Comparison of ENCODE assay signal across 10 cellular contexts in genomic region chr2:113966832-113967231, GRCh38.
DNase-seq lines count a peak whose midpoint lies in the region; ATAC-seq and TF ChIP-seq lines count a peak whose summit lies in the region.
"Had no signal": no experiment of that assay in that cellular context is flagged by ENCODE, and none has a peak within 500 bp of the region (broad histone marks: within the 10 kb centered on the region; RNA-seq: fewer than 3 reads in every experiment).

No MANE protein-coding gene starts in this region.

- H3K36me3 ChIP-seq in gastroesophageal sphincter (peaks cover 0 to 16% of the 10 kb centered on the region in 2 donors), thyroid gland (no peaks in the 10 kb centered on the region), stomach (peaks cover 0 to 18% (median 0%) of the 10 kb centered on the region in 4 donors)

- H3K27ac ChIP-seq in gastroesophageal sphincter (no peak overlapping the region), thyroid gland (no peak overlapping the region), stomach (no peak overlapping the region)

- H3K4me1 ChIP-seq in gastroesophageal sphincter (no peaks in the 10 kb centered on the region), thyroid gland (peaks cover 0 to 7% of the 10 kb centered on the region in 2 donors), stomach (peaks cover 0 to 25% (median 12%) of the 10 kb centered on the region in 4 donors)

- H3K4me1 Mint-ChIP-seq in activated T-cell treated with anti-CD3 and anti-CD28 coated beads, Interleukin-2, amount 50 U/mL, for 72 hours (ENCODE audit: low read depth), result peaks cover 27% of the 10 kb centered on the region
- H3K4me1 Mint-ChIP-seq in IgD-negative memory B cell, result peaks cover 10 to 26% (median 13%) of the 10 kb centered on the region in 3 donors
- H3K4me1 Mint-ChIP-seq: WTC11 had no signal

- no peak for TF ChIP-seq CTCF in gastroesophageal sphincter (IDR thresholded peaks at IDR 0.05)
- no peak for TF ChIP-seq CTCF in thyroid gland (IDR thresholded peaks at IDR 0.05)
- no peak for TF ChIP-seq CTCF in stomach (IDR thresholded peaks at IDR 0.05)

- no peak for TF ChIP-seq POLR2A in gastroesophageal sphincter (IDR thresholded peaks at IDR 0.05)
- no peak for TF ChIP-seq POLR2A in thyroid gland (IDR thresholded peaks at IDR 0.05)
- TF ChIP-seq POLR2A in stomach (IDR thresholded peaks at IDR 0.05), result no peak

- H3K4me3 ChIP-seq in gastroesophageal sphincter (no peak overlapping the region), thyroid gland (replicated peaks in 1 of 3) (no peak overlapping the region), stomach (no peak overlapping the region)

- no peaks in the 10 kb centered on the region for H3K9me3 Mint-ChIP-seq in activated T-cell treated with anti-CD3 and anti-CD28 coated beads, Interleukin-2, amount 50 U/mL, for 72 hours
- H3K9me3 Mint-ChIP-seq in IgD-negative memory B cell, result no peaks in the 10 kb centered on the region
- H3K9me3 Mint-ChIP-seq: WTC11 had no signal

- intact Hi-C loops in thyroid gland (cut with DNase I) (no loop called here), stomach (cut with DNase I; ENCODE audit: low total_unique reads) (no loop called here)

- WGBS in gastroesophageal sphincter (ENCODE audit: low coverage in 1 of 2), 2 donors, result 48 to 63% methylated on average over 3 to 5 of the region's 5 CpGs
- WGBS in thyroid gland, 2 donors, result 49 to 61% methylated on average over 5 of the region's 5 CpGs
- WGBS in stomach, 5 donors, result 26 to 35% (median 33%) methylated on average over 5 of the region's 5 CpGs

- H3K27ac Mint-ChIP-seq in activated T-cell treated with anti-CD3 and anti-CD28 coated beads, Interleukin-2, amount 50 U/mL, for 72 hours, result peak overlapping the region; percentile 70
- H3K27ac Mint-ChIP-seq in IgD-negative memory B cell, result peak overlapping the region; percentile 17 to 89 (median 59)
- H3K27ac Mint-ChIP-seq: WTC11 had no signal

- H3K4me3 Mint-ChIP-seq in activated T-cell treated with anti-CD3 and anti-CD28 coated beads, Interleukin-2, amount 50 U/mL, for 72 hours, result no peak overlapping the region
- no peak overlapping the region for H3K4me3 Mint-ChIP-seq in IgD-negative memory B cell
- H3K4me3 Mint-ChIP-seq: WTC11 had no signal

- TF ChIP-seq EP300 in gastroesophageal sphincter (IDR thresholded peaks at IDR 0.05) (no peak), stomach (IDR thresholded peaks at IDR 0.05) (no peak)

- H3K9me3 ChIP-seq in gastroesophageal sphincter (no peaks in the 10 kb centered on the region), thyroid gland (no peaks in the 10 kb centered on the region), stomach (no peaks in the 10 kb centered on the region)

- ATAC-seq in activated T-cell treated with anti-CD3 and anti-CD28 coated beads, Interleukin-2, amount 50 U/mL, for 72 hours (replicated peaks in 1 of 2), result no peak
- ATAC-seq in gastroesophageal sphincter, result peak; percentile 50
- ATAC-seq: WTC11 had no signal

- DNase-seq in activated T-cell treated with anti-CD3 and anti-CD28 coated beads, Interleukin-2, amount 50 U/mL, for 72 hours, result no peak
- DNase-seq in activated T-cell treated with anti-CD3 and anti-CD28 coated beads for 4 hours (no peak), renal cortical epithelial cell (ENCODE audit: low read depth) (peak; percentile 24), thyroid gland (no peak), putamen (ENCODE audit: low spot score) (no peak), stomach (no peak)
- DNase-seq: NCI-H748 treated with DMSO at 0.1 percent for 48 hours had no signal

- H3K27me3 ChIP-seq in gastroesophageal sphincter (no peaks in the 10 kb centered on the region), thyroid gland (no peaks in the 10 kb centered on the region), stomach (no peaks in the 10 kb centered on the region)

- no peaks in the 10 kb centered on the region for H3K27me3 Mint-ChIP-seq in activated T-cell treated with anti-CD3 and anti-CD28 coated beads, Interleukin-2, amount 50 U/mL, for 72 hours (ENCODE audit: low read depth)
- no peaks in the 10 kb centered on the region for H3K27me3 Mint-ChIP-seq in IgD-negative memory B cell

- H3K36me3 Mint-ChIP-seq in activated T-cell treated with anti-CD3 and anti-CD28 coated beads, Interleukin-2, amount 50 U/mL, for 72 hours (ENCODE audit: insufficient read depth in 2 of 2), result peaks cover 0 to 14% of the 10 kb centered on the region in 2 donors
- H3K36me3 Mint-ChIP-seq in IgD-negative memory B cell, result peaks cover 5% of the 10 kb centered on the region
- H3K36me3 Mint-ChIP-seq: WTC11 had no signal
